22 cellular contexts compared by ENCODE assay signal in the genomic region with DNA sequence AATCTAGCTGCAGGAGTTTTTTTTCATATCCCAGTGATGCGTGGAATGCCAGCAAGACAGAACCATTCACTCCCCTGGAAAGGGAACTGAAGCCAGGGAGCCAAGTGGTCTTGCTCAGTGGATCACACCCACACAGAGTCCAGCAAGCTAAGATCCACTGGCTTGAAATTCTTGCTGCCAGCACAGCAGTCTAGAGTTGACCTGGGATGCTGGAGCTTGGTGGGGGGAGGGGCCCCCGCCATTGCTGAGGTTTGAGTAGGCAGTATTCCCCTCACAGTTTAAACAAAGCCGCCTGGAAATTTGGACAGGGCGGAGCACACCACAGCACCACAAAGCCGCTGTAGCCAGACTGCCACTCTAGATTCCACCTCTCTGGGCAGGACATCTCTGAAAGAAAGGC.
"Had no signal": no experiment of that assay in that cellular context is flagged by ENCODE, and none has a peak within 500 bp of the region (broad histone marks: within the 10 kb centered on the region; RNA-seq: fewer than 3 reads in every experiment).

No MANE protein-coding gene starts in this region.

- H3K4me3 Mint-ChIP-seq: natural killer cell; neural crest cell; stimulated activated memory B cell treated with anti-CD40 and anti-IgM and Interleukin-4, amounts not matched to agents 10 μg/mL and 1 μg/mL and 100 μg/mL, for 72 hours; stimulated activated naive CD8-positive, alpha-beta T cell treated with anti-CD3 and anti-CD28 coated beads, Interleukin-15, Interleukin-2, amounts not matched to agents 100 ng/mL and 50 ng/mL, for 24 hours had no signal

- H3K4me3 ChIP-seq: coronary artery, hepatocyte, mucosa of descending colon, pancreas, spleen, tibial nerve, upper lobe of right lung, vagina had no signal

- H3K9me3 ChIP-seq: mucosa of descending colon, pancreas, tibial nerve, upper lobe of right lung, vagina had no signal

- H3K27ac Mint-ChIP-seq: natural killer cell; progenitor cell of endocrine pancreas; stimulated activated memory B cell treated with anti-CD40 and anti-IgM and Interleukin-4, amounts not matched to agents 10 μg/mL and 1 μg/mL and 100 μg/mL, for 72 hours; stimulated activated naive CD8-positive, alpha-beta T cell treated with anti-CD3 and anti-CD28 coated beads, Interleukin-15, Interleukin-2, amounts not matched to agents 100 ng/mL and 50 ng/mL, for 24 hours had no signal

- H3K36me3 Mint-ChIP-seq: natural killer cell; stimulated activated memory B cell treated with anti-CD40 and anti-IgM and Interleukin-4, amounts not matched to agents 10 μg/mL and 1 μg/mL and 100 μg/mL, for 72 hours had no signal

- H3K4me1 ChIP-seq: pancreas, vagina had no signal

- H3K36me3 ChIP-seq: pancreas, spleen, tibial nerve, upper lobe of right lung, vagina had no signal

- H3K79me2 ChIP-seq: hepatocyte had no signal

- FAIRE-seq: pancreas had no signal

- ATAC-seq: left colon; mucosa of descending colon; natural killer cell; pancreas; right cardiac atrium; stimulated activated memory B cell treated with anti-CD40 and anti-IgM and Interleukin-4, amounts not matched to agents 10 μg/mL and 1 μg/mL and 100 μg/mL, for 72 hours; upper lobe of right lung had no signal

- H3K4me2 ChIP-seq: hepatocyte had no signal

- DNase-seq: effector CD8-positive, alpha-beta T cell; foreskin melanocyte; head of caudate nucleus; left colon; mucosa of descending colon; natural killer cell; occipital lobe; pancreas; right cardiac atrium; spleen; stimulated activated CD4-positive, alpha-beta T cell treated with anti-CD3 and anti-CD28 coated beads, Interleukin-15, amount 100 ng/mL, for 24 hours; stimulated activated CD4-positive, alpha-beta T cell treated with anti-CD3 and anti-CD28 coated beads, Interleukin-1b, Interleukin-23, amount 100 ng/mL, for 48 hours; stimulated activated CD4-positive, alpha-beta T cell treated with anti-CD3 and anti-CD28 coated beads, Interleukin-4, amount 100 ng/mL, for 24 hours; upper lobe of right lung had no signal

- H2AFZ ChIP-seq: hepatocyte had no signal

- H3K27me3 ChIP-seq: hepatocyte, vagina had no signal

- H3K9me3 Mint-ChIP-seq: natural killer cell had no signal

- H3K27ac ChIP-seq: coronary artery, hepatocyte, pancreas, spleen, tibial nerve, upper lobe of right lung, vagina had no signal
